In genomic region chr20:56202493-56203077, GRCh38 we compare ENCODE assay signal across 1 cellular context.
TF ChIP-seq lines count a peak whose summit lies in the region.

No MANE protein-coding gene starts in this region.

TF ChIP-seq in SK-N-SH treated with all-trans-retinoic acid at 6 μM for 48 hours, 23 proteins besides CTCF, POLR2A, EP300 and RAD21 (continued from another document):
- TF ChIP-seq TSHZ2 (CRISPR knock-in tag; IDR thresholded peaks at IDR 0.05), result no peak
- no peak for TF ChIP-seq ZC3H10 (CRISPR knock-in tag; IDR thresholded peaks at IDR 0.05)
- no peak for TF ChIP-seq ARNTL (CRISPR knock-in tag; IDR thresholded peaks at IDR 0.05; ENCODE audit: borderline replicate concordance, low read depth)
- no peak for TF ChIP-seq CREB5 (CRISPR knock-in tag; IDR thresholded peaks at IDR 0.05; ENCODE audit: low read depth)
